ENCODE assay signal across 9 cellular contexts in the genomic region with DNA sequence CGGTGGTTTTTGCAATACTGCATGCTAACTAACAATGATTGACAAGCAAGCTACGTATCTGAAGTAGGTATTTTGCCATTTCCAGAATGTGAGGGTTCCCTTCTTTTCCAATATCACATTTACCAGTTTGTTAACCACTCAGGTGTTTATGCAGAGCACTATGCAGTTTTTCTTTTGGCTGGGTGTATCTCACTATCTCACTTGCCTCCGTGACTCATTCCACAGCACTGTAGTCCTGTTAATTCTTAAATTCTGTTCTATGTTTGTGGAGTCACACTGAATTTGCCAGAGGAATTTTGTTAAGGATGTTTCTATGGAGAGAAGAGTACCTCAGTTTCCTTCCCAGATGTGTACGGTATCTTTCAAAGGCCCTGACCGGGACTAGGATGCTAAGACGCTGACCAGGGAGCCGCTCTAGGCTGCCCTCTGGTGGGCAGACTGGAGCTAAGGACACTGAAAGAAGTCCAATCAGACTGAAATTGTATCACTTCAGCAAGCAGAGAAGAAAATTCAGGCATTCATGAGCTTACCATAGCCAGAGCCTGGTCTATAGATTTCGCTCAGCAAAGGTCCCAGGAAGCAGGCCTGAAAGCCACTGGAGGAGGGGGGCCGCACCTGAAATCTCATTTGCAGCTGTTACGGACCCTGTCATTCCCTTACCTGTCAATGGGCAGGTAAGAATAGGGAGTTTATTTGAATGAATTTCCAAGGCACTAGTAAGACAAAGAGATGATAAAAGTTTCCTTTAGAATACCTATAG.
A peak's percentile ranks its signal among the peaks of the same experiment; 100 is the strongest.
DNase-seq lines count a peak whose midpoint lies in the region; ATAC-seq and TF ChIP-seq lines count a peak whose summit lies in the region.
"Had no signal": no experiment of that assay in that cellular context is flagged by ENCODE, and none has a peak within 500 bp of the region (broad histone marks: within the 10 kb centered on the region; RNA-seq: fewer than 3 reads in every experiment).

No MANE protein-coding gene starts in this region.

- peaks cover 4% of the 10 kb centered on the region for H3K4me1 ChIP-seq in foreskin keratinocyte

- no peak overlapping the region for H3K27ac Mint-ChIP-seq in HFFc6
- H3K27ac Mint-ChIP-seq in osteocyte (ENCODE audit: unreplicated experiment), result no peak overlapping the region
- H3K27ac Mint-ChIP-seq in T-cell, result no peak overlapping the region
- H3K27ac Mint-ChIP-seq: T-helper 1 cell treated with Interleukin-12 subunit alpha and Interleukin-12 subunit beta and Interleukin-4 antibody, amounts not matched to agents 30 μg/mL and 1 μg/mL, for 36 hours had no signal

- POLR2A ChIA-PET in T-cell (lab: Charles Lee), result no interaction called here

- H3K4me3 ChIP-seq in GM12875 (ENCODE audit: low read depth, low read length), result no peak overlapping the region

- no peaks in the 10 kb centered on the region for H3K27me3 ChIP-seq in foreskin keratinocyte

- CTCF ChIA-PET in T-cell (lab: Charles Lee), result no interaction called here

- H3K4me3 Mint-ChIP-seq in HFFc6, result peak overlapping the region; percentile 24
- H3K4me3 Mint-ChIP-seq in osteocyte (ENCODE audit: unreplicated experiment), result no peak overlapping the region
- no peak overlapping the region for H3K4me3 Mint-ChIP-seq in T-cell
- H3K4me3 Mint-ChIP-seq: T-helper 1 cell treated with Interleukin-12 subunit alpha and Interleukin-12 subunit beta and Interleukin-4 antibody, amounts not matched to agents 30 μg/mL and 1 μg/mL, for 36 hours had no signal

- H3K36me3 Mint-ChIP-seq in HFFc6 (ENCODE audit: low read depth) (no peaks in the 10 kb centered on the region), osteocyte (ENCODE audit: unreplicated experiment) (no peaks in the 10 kb centered on the region), T-cell (no peaks in the 10 kb centered on the region)

- H3K4me1 Mint-ChIP-seq in HFFc6 (ENCODE audit: low read depth) (peaks cover 7% of the 10 kb centered on the region), osteocyte (ENCODE audit: unreplicated experiment) (no peaks in the 10 kb centered on the region), T-cell (no peaks in the 10 kb centered on the region)

- peak; percentile 69 for DNase-seq in AG20443 (ENCODE audit: low spot score)
- peak; percentile 19 for DNase-seq in HFFc6
- DNase-seq in LoVo (ENCODE audit: low spot score), result peak; percentile 66
- DNase-seq in activated CD4-positive, alpha-beta T cell treated with anti-CD3 and anti-CD28 coated beads, Interleukin-2, amount 50 U/mL, for 1 hour, result peak; percentile 3
- peak in 1 of 2 donors; percentile 45 for DNase-seq in foreskin keratinocyte
- DNase-seq in osteocyte (ENCODE audit: extremely low spot score, unreplicated experiment), result no peak
- DNase-seq in T-cell, result no peak

- H3K27ac ChIP-seq in foreskin keratinocyte, result no peak overlapping the region

- TF ChIP-seq CTCF in GM12875 (IDR thresholded peaks at IDR 0.05; ENCODE audit: borderline replicate concordance, insufficient read depth, low read depth, low read length), result peak; percentile 80
- peak; percentile 87 for TF ChIP-seq CTCF in HFFc6 (IDR thresholded peaks at IDR 0.05)
- TF ChIP-seq CTCF in foreskin keratinocyte (conservative IDR thresholded peaks at IDR 0.05), result peak; percentile 70
- peak; percentile 88 for TF ChIP-seq CTCF in osteocyte (IDR thresholded peaks at IDR 0.05)

- no peaks in the 10 kb centered on the region for H3K27me3 Mint-ChIP-seq in HFFc6 (ENCODE audit: insufficient read depth)
- peaks cover 18% of the 10 kb centered on the region for H3K27me3 Mint-ChIP-seq in osteocyte (ENCODE audit: unreplicated experiment)
- H3K27me3 Mint-ChIP-seq in T-cell, result no peaks in the 10 kb centered on the region

- no peaks in the 10 kb centered on the region for H3K9me3 Mint-ChIP-seq in HFFc6
- no peaks in the 10 kb centered on the region for H3K9me3 Mint-ChIP-seq in osteocyte (ENCODE audit: unreplicated experiment)
- H3K9me3 Mint-ChIP-seq in T-cell, result peaks cover 0 to 9% (median 7%) of the 10 kb centered on the region in 3 donors
- H3K9me3 Mint-ChIP-seq: T-helper 1 cell treated with Interleukin-12 subunit alpha and Interleukin-12 subunit beta and Interleukin-4 antibody, amounts not matched to agents 30 μg/mL and 1 μg/mL, for 36 hours had no signal

- ATAC-seq in foreskin keratinocyte (peak; percentile 85), T-cell (replicated peaks in 1 of 4) (no peak)

Comparison
In these comparisons a context has a peak if more than half of its experiments do, and no peak if none do; other contexts are left out.
1. DNase-seq: peak in AG20443 (single experiment), HFFc6 (single experiment), LoVo (single experiment) and activated CD4-positive, alpha-beta T cell treated with anti-CD3 and anti-CD28 coated beads, Interleukin-2, amount 50 U/mL, for 1 hour (single experiment); none in osteocyte (single experiment) and T-cell (0 of 34).
2. Peak in every context shown above with its lines, with median percentiles within 50 percentile points of each other: CTCF ChIP-seq.